In the genomic region with DNA sequence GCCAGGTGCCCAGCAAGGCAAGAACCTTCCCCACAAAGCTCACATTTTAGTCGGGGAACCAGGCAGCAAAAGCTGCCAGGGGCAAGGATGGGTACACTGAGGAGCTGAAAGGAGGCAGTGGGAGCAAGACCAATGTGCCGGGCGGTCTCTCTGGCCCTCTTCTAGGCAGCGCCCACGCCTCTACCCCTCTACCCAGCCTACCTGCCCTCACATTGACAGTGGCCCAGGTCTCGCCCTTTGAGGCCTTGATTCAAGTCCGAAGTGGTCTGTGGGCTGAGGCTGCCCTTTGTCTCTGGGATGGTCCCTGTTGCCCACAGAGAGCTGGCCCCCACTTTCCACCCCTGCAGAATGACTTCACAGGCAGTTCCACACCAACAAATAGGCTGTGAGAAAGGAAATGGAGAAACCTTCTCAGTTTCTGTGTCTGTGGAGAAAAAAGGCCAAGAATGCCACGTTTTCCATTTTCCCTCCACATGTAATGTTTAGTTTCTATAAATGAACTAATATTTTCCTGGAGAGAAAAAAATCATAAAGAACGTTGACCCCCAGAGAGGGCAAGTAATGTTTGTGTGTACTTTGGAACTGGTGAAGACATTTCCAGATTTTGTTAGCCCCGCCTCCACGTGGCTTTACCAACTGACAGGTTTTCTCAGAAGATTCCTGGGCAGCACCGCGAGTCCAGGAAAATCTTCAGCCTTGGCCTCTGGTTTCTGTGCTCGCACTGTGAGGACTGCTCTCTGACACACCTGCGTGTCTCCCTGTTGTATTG, we compare ENCODE assay signal across 1 cellular context.
TF ChIP-seq lines count a peak whose summit lies in the region.

No MANE protein-coding gene starts in this region.

TF ChIP-seq in HepG2, 621 proteins besides CTCF, POLR2A, EP300 and RAD21:
- TF ChIP-seq, protein P1, sequence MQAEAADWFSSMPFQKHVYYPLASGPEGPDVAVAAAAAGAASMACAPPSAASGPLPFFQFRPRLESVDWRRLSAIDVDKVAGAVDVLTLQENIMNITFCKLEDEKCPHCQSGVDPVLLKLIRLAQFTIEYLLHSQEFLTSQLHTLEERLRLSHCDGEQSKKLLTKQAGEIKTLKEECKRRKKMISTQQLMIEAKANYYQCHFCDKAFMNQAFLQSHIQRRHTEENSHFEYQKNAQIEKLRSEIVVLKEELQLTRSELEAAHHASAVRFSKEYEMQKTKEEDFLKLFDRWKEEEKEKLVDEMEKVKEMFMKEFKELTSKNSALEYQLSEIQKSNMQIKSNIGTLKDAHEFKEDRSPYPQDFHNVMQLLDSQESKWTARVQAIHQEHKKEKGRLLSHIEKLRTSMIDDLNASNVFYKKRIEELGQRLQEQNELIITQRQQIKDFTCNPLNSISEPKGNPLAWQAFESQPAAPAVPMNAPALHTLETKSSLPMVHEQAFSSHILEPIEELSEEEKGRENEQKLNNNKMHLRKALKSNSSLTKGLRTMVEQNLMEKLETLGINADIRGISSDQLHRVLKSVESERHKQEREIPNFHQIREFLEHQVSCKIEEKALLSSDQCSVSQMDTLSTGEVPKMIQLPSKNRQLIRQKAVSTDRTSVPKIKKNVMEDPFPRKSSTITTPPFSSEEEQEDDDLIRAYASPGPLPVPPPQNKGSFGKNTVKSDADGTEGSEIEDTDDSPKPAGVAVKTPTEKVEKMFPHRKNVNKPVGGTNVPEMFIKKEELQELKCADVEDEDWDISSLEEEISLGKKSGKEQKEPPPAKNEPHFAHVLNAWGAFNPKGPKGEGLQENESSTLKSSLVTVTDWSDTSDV (CRISPR knock-in tag; IDR thresholded peaks at IDR 0.05), result no peak
- TF ChIP-seq ZNF672 (CRISPR knock-in tag; IDR thresholded peaks at IDR 0.05) (no peak), ERF (CRISPR knock-in tag; IDR thresholded peaks at IDR 0.05) (no peak), MIER2 (CRISPR knock-in tag; IDR thresholded peaks at IDR 0.05) (no peak), TCF12 (IDR thresholded peaks at IDR 0.05) (no peak), TCF12 (CRISPR knock-in tag; IDR thresholded peaks at IDR 0.05) (no peak), MEF2D (CRISPR knock-in tag; IDR thresholded peaks at IDR 0.05) (0 out of 2 replicates have a peak, but pooled peaks have one; percentile 22), ZNF724P (CRISPR knock-in tag; IDR thresholded peaks at IDR 0.05; ENCODE audit: borderline replicate concordance) (no peak), PREB (CRISPR knock-in tag; IDR thresholded peaks at IDR 0.05) (no peak), BCL6 (CRISPR knock-in tag; IDR thresholded peaks at IDR 0.05) (peak; percentile 87), YEATS4 (CRISPR knock-in tag; IDR thresholded peaks at IDR 0.05; ENCODE audit: borderline replicate concordance) (no peak), TMF1 (CRISPR knock-in tag; IDR thresholded peaks at IDR 0.05; ENCODE audit: low read depth) (no peak), SOX5 (CRISPR knock-in tag; IDR thresholded peaks at IDR 0.05; ENCODE audit: borderline replicate concordance) (no peak), MNT (IDR thresholded peaks at IDR 0.05) (0 out of 2 replicates have a peak, but pooled peaks have one; percentile 4), ZNF552 (CRISPR knock-in tag; IDR thresholded peaks at IDR 0.05; ENCODE audit: borderline replicate concordance) (no peak), ZNF777 (CRISPR knock-in tag; IDR thresholded peaks at IDR 0.05) (no peak), HDAC1 (CRISPR knock-in tag; IDR thresholded peaks at IDR 0.05) (no peak), ZNF839 (CRISPR knock-in tag; IDR thresholded peaks at IDR 0.05; ENCODE audit: borderline replicate concordance) (no peak), HHEX (CRISPR knock-in tag; IDR thresholded peaks at IDR 0.05) (no peak), ARID2 (CRISPR knock-in tag; IDR thresholded peaks at IDR 0.05; ENCODE audit: borderline replicate concordance) (no peak), RARA (CRISPR knock-in tag; IDR thresholded peaks at IDR 0.05) (0 out of 2 replicates have a peak, but pooled peaks have one; percentile 15), CBX2 (IDR thresholded peaks at IDR 0.05; ENCODE audit: low read depth, low read length) (no peak), CBX2 (CRISPR knock-in tag; IDR thresholded peaks at IDR 0.05; ENCODE audit: low read depth) (no peak), SNRNP70 (IDR thresholded peaks at IDR 0.05; ENCODE audit: low read depth, low read length) (no peak), PLSCR1 (CRISPR knock-in tag; IDR thresholded peaks at IDR 0.05; ENCODE audit: borderline replicate concordance) (no peak), ZNF501 (CRISPR knock-in tag; IDR thresholded peaks at IDR 0.05) (0 out of 2 replicates have a peak, but pooled peaks have one; percentile 14), FOXJ3 (CRISPR knock-in tag; IDR thresholded peaks at IDR 0.05; ENCODE audit: borderline replicate concordance) (no peak), NFATC3 (CRISPR knock-in tag; IDR thresholded peaks at IDR 0.05) (no peak), ZNF710 (CRISPR knock-in tag; IDR thresholded peaks at IDR 0.05; ENCODE audit: borderline replicate concordance) (no peak), ELF3 (CRISPR knock-in tag; IDR thresholded peaks at IDR 0.05) (no peak), ZSCAN20 (CRISPR knock-in tag; IDR thresholded peaks at IDR 0.05; ENCODE audit: borderline replicate concordance) (no peak), PPARG (CRISPR knock-in tag; conservative IDR thresholded peaks at IDR 0.05) (no peak), ZNF605 (CRISPR knock-in tag; IDR thresholded peaks at IDR 0.05) (no peak), HDAC2 (CRISPR knock-in tag; IDR thresholded peaks at IDR 0.05) (no peak)
- TF ChIP-seq, protein P2, sequence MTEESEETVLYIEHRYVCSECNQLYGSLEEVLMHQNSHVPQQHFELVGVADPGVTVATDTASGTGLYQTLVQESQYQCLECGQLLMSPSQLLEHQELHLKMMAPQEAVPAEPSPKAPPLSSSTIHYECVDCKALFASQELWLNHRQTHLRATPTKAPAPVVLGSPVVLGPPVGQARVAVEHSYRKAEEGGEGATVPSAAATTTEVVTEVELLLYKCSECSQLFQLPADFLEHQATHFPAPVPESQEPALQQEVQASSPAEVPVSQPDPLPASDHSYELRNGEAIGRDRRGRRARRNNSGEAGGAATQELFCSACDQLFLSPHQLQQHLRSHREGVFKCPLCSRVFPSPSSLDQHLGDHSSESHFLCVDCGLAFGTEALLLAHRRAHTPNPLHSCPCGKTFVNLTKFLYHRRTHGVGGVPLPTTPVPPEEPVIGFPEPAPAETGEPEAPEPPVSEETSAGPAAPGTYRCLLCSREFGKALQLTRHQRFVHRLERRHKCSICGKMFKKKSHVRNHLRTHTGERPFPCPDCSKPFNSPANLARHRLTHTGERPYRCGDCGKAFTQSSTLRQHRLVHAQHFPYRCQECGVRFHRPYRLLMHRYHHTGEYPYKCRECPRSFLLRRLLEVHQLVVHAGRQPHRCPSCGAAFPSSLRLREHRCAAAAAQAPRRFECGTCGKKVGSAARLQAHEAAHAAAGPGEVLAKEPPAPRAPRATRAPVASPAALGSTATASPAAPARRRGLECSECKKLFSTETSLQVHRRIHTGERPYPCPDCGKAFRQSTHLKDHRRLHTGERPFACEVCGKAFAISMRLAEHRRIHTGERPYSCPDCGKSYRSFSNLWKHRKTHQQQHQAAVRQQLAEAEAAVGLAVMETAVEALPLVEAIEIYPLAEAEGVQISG (CRISPR knock-in tag; IDR thresholded peaks at IDR 0.05), result no peak
